1 cellular context compared by ENCODE assay signal in the genomic region with DNA sequence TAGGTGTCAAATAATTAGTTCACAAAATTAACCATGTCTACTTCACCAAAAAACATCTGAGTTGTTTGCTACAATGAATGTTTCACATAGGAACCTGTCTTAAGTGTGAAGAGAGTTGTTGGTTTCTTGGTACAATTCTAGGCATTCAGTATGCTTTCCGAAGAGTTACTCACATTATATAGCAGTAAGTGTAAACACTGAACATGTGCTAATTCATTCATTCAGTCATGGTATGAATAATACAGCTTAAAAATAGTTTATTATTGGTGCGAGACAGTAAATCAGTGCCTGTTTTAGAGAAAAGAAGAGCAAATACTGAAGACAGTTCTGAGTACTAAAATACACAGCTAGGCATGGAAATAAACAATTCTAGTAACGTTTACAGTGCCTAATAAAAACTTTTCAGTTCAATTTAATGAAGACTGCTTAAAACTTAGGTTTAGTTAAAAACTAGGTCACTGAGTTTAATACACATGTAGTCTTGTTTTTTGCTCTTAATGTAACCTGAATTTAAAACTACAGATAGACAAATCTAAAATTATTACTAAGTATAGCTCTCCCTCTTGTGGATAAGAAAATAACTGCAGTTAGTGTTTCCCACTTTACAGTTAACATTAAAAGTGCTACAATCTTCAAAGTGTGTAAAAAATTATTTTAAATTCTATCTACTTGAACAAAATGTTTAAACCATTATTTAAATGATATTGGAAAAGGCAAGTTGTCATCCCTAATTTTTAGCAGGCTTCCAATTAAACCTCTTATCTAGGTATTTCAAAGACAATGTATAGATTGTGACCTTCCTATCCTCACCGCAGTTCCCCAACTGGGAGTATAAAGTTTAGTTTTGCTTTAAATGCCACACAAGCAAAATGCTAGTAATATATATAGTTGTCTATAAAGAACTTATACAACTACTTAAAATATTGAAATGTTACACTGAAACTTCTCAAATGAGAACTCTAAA.
TF ChIP-seq lines count a peak whose summit lies in the region.

No MANE protein-coding gene starts in this region.

TF ChIP-seq in GM23338, 12 proteins besides CTCF, POLR2A, EP300 and RAD21 (continued from another document):
- TF ChIP-seq, protein P1, sequence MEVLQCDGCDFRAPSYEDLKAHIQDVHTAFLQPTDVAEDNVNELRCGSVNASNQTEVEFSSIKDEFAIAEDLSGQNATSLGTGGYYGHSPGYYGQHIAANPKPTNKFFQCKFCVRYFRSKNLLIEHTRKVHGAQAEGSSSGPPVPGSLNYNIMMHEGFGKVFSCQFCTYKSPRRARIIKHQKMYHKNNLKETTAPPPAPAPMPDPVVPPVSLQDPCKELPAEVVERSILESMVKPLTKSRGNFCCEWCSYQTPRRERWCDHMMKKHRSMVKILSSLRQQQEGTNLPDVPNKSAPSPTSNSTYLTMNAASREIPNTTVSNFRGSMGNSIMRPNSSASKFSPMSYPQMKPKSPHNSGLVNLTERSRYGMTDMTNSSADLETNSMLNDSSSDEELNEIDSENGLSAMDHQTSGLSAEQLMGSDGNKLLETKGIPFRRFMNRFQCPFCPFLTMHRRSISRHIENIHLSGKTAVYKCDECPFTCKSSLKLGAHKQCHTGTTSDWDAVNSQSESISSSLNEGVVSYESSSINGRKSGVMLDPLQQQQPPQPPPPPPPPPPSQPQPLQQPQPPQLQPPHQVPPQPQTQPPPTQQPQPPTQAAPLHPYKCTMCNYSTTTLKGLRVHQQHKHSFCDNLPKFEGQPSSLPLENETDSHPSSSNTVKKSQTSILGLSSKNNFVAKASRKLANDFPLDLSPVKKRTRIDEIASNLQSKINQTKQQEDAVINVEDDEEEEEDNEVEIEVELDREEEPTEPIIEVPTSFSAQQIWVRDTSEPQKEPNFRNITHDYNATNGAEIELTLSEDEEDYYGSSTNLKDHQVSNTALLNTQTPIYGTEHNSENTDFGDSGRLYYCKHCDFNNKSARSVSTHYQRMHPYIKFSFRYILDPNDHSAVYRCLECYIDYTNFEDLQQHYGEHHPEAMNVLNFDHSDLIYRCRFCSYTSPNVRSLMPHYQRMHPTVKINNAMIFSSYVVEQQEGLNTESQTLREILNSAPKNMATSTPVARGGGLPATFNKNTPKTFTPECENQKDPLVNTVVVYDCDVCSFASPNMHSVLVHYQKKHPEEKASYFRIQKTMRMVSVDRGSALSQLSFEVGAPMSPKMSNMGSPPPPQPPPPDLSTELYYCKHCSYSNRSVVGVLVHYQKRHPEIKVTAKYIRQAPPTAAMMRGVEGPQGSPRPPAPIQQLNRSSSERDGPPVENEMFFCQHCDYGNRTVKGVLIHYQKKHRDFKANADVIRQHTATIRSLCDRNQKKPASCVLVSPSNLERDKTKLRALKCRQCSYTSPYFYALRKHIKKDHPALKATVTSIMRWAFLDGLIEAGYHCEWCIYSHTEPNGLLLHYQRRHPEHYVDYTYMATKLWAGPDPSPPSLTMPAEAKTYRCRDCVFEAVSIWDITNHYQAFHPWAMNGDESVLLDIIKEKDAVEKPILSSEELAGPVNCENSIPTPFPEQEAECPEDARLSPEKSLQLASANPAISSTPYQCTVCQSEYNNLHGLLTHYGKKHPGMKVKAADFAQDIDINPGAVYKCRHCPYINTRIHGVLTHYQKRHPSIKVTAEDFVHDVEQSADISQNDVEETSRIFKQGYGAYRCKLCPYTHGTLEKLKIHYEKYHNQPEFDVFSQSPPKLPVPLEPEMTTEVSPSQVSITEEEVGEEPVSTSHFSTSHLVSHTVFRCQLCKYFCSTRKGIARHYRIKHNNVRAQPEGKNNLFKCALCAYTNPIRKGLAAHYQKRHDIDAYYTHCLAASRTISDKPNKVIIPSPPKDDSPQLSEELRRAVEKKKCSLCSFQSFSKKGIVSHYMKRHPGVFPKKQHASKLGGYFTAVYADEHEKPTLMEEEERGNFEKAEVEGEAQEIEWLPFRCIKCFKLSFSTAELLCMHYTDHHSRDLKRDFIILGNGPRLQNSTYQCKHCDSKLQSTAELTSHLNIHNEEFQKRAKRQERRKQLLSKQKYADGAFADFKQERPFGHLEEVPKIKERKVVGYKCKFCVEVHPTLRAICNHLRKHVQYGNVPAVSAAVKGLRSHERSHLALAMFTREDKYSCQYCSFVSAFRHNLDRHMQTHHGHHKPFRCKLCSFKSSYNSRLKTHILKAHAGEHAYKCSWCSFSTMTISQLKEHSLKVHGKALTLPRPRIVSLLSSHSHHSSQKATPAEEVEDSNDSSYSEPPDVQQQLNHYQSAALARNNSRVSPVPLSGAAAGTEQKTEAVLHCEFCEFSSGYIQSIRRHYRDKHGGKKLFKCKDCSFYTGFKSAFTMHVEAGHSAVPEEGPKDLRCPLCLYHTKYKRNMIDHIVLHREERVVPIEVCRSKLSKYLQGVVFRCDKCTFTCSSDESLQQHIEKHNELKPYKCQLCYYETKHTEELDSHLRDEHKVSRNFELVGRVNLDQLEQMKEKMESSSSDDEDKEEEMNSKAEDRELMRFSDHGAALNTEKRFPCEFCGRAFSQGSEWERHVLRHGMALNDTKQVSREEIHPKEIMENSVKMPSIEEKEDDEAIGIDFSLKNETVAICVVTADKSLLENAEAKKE (CRISPR knock-in tag; IDR thresholded peaks at IDR 0.05): no peak
- TF ChIP-seq CREB1 (CRISPR knock-in tag; IDR thresholded peaks at IDR 0.05; ENCODE audit: low read depth) (no peak), STAT1 (IDR thresholded peaks at IDR 0.05; ENCODE audit: unreplicated experiment) (no peak)
- TF ChIP-seq, protein P2, sequence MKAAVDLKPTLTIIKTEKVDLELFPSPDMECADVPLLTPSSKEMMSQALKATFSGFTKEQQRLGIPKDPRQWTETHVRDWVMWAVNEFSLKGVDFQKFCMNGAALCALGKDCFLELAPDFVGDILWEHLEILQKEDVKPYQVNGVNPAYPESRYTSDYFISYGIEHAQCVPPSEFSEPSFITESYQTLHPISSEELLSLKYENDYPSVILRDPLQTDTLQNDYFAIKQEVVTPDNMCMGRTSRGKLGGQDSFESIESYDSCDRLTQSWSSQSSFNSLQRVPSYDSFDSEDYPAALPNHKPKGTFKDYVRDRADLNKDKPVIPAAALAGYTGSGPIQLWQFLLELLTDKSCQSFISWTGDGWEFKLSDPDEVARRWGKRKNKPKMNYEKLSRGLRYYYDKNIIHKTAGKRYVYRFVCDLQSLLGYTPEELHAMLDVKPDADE (IDR thresholded peaks at IDR 0.05): no peak
- TF ChIP-seq, protein P3, sequence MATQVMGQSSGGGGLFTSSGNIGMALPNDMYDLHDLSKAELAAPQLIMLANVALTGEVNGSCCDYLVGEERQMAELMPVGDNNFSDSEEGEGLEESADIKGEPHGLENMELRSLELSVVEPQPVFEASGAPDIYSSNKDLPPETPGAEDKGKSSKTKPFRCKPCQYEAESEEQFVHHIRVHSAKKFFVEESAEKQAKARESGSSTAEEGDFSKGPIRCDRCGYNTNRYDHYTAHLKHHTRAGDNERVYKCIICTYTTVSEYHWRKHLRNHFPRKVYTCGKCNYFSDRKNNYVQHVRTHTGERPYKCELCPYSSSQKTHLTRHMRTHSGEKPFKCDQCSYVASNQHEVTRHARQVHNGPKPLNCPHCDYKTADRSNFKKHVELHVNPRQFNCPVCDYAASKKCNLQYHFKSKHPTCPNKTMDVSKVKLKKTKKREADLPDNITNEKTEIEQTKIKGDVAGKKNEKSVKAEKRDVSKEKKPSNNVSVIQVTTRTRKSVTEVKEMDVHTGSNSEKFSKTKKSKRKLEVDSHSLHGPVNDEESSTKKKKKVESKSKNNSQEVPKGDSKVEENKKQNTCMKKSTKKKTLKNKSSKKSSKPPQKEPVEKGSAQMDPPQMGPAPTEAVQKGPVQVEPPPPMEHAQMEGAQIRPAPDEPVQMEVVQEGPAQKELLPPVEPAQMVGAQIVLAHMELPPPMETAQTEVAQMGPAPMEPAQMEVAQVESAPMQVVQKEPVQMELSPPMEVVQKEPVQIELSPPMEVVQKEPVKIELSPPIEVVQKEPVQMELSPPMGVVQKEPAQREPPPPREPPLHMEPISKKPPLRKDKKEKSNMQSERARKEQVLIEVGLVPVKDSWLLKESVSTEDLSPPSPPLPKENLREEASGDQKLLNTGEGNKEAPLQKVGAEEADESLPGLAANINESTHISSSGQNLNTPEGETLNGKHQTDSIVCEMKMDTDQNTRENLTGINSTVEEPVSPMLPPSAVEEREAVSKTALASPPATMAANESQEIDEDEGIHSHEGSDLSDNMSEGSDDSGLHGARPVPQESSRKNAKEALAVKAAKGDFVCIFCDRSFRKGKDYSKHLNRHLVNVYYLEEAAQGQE (IDR thresholded peaks at IDR 0.05; ENCODE audit: unreplicated experiment): no peak
